Comparison of ENCODE assay signal across 1 cellular context in the genomic region with DNA sequence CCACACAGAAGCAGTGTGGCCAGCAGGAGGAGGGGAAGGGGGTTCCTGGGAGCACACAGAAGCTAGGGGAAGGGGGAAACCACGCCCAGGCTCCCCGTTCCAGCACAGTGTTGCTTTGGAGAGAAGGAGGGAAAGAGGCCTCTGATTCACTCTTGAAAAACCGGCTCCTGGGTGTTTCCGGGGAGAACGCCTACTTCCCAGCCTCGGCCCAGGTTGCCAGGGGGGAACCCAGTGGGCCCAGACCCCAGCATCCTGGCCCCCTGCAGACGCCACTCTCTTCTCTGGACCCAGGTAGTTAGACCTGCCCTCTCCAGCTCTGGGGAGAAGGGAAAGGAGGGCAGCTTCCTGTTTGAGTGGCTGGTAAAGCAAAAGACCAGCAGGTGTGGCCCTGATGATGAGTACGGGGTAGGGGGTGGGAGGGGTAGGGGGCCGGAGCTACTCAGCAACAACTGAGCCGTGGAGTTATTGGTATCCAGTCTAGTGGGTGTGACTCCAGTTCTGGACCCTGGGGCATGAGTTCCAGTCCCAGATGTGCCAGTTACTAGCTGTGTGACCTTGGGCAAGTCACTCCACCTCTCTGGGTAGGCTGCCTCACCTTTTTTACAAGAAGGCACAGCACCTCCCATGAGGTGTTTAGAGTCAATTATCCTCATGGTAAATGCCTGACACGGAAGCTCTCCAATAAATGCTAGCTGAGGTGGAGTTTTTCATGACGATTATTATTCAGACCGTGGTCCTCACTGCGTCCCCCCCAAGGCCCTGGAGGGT.
TF ChIP-seq lines count a peak whose summit lies in the region.

No MANE protein-coding gene starts in this region.

TF ChIP-seq in H1, 55 proteins besides CTCF, POLR2A, EP300 and RAD21:
- TF ChIP-seq, protein P1, sequence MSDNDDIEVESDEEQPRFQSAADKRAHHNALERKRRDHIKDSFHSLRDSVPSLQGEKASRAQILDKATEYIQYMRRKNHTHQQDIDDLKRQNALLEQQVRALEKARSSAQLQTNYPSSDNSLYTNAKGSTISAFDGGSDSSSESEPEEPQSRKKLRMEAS (IDR thresholded peaks at IDR 0.05) = no peak
- TF ChIP-seq KDM1A (IDR thresholded peaks at IDR 0.05; ENCODE audit: borderline replicate concordance, low read length) = peak; percentile 68; the same call in 1 of the 2 replicates
